ENCODE assay signal across 1 cellular context in genomic region chr1:30900486-30900885, GRCh38.
TF ChIP-seq lines count a peak whose summit lies in the region.

No MANE protein-coding gene starts in this region.

TF ChIP-seq in SK-N-SH treated with all-trans-retinoic acid at 6 μM for 48 hours, 23 proteins besides CTCF, POLR2A, EP300 and RAD21 (continued from another document):
- no peak for TF ChIP-seq TSHZ2 (CRISPR knock-in tag; IDR thresholded peaks at IDR 0.05)
- no peak for TF ChIP-seq CSRNP3 (CRISPR knock-in tag; IDR thresholded peaks at IDR 0.05)
- no peak for TF ChIP-seq RARB (CRISPR knock-in tag; IDR thresholded peaks at IDR 0.05)
- no peak for TF ChIP-seq PATZ1 (CRISPR knock-in tag; IDR thresholded peaks at IDR 0.05; ENCODE audit: borderline replicate concordance)
- no peak for TF ChIP-seq ZFP30 (CRISPR knock-in tag; IDR thresholded peaks at IDR 0.05)
- TF ChIP-seq ZFP3 (CRISPR knock-in tag; IDR thresholded peaks at IDR 0.05) = no peak
- TF ChIP-seq CSDC2 (CRISPR knock-in tag; IDR thresholded peaks at IDR 0.05) = no peak
- TF ChIP-seq TOX (CRISPR knock-in tag; IDR thresholded peaks at IDR 0.05; ENCODE audit: borderline replicate concordance) = no peak
